In the genomic region with DNA sequence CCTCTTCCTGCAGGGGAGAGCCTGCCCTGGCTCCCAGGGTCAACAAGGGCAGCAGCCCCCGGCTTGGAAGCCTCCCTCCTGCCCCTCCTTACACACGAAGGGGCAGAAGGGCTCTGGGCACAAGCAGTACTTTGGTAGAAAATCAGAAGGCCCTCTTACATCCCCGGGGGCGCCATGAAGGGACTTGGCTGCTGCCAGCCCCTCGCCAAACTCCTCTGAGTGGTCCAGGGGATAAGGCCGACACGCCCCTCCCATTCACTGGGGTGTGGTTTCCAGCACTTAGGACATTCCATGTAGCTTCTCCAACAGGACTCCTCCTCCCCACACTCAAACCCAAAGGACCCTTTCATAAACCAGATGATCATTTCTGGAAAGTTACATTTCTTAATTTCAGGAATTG, we compare ENCODE assay signal across 2 cellular contexts.
TF ChIP-seq lines count a peak whose summit lies in the region.

No MANE protein-coding gene starts in this region.

TF ChIP-seq in GM23338, 12 proteins besides CTCF, POLR2A, EP300 and RAD21 (continues in another document):
- TF ChIP-seq CREB1 (CRISPR knock-in tag; IDR thresholded peaks at IDR 0.05; ENCODE audit: low read depth) (no peak), EZH2 (IDR thresholded peaks at IDR 0.05; ENCODE audit: low read depth, unreplicated experiment) (no peak), EZH2phosphoT487 (IDR thresholded peaks at IDR 0.05; ENCODE audit: unreplicated experiment) (no peak), ZNF331 (CRISPR knock-in tag; IDR thresholded peaks at IDR 0.05; ENCODE audit: low read depth) (no peak), STAT1 (IDR thresholded peaks at IDR 0.05; ENCODE audit: unreplicated experiment) (no peak), POLR2AphosphoS5 (IDR thresholded peaks at IDR 0.05; ENCODE audit: low read depth) (no peak), ZNF114 (CRISPR knock-in tag; IDR thresholded peaks at IDR 0.05) (no peak), JUNB (IDR thresholded peaks at IDR 0.05; ENCODE audit: unreplicated experiment) (no peak)
- TF ChIP-seq, protein P1, sequence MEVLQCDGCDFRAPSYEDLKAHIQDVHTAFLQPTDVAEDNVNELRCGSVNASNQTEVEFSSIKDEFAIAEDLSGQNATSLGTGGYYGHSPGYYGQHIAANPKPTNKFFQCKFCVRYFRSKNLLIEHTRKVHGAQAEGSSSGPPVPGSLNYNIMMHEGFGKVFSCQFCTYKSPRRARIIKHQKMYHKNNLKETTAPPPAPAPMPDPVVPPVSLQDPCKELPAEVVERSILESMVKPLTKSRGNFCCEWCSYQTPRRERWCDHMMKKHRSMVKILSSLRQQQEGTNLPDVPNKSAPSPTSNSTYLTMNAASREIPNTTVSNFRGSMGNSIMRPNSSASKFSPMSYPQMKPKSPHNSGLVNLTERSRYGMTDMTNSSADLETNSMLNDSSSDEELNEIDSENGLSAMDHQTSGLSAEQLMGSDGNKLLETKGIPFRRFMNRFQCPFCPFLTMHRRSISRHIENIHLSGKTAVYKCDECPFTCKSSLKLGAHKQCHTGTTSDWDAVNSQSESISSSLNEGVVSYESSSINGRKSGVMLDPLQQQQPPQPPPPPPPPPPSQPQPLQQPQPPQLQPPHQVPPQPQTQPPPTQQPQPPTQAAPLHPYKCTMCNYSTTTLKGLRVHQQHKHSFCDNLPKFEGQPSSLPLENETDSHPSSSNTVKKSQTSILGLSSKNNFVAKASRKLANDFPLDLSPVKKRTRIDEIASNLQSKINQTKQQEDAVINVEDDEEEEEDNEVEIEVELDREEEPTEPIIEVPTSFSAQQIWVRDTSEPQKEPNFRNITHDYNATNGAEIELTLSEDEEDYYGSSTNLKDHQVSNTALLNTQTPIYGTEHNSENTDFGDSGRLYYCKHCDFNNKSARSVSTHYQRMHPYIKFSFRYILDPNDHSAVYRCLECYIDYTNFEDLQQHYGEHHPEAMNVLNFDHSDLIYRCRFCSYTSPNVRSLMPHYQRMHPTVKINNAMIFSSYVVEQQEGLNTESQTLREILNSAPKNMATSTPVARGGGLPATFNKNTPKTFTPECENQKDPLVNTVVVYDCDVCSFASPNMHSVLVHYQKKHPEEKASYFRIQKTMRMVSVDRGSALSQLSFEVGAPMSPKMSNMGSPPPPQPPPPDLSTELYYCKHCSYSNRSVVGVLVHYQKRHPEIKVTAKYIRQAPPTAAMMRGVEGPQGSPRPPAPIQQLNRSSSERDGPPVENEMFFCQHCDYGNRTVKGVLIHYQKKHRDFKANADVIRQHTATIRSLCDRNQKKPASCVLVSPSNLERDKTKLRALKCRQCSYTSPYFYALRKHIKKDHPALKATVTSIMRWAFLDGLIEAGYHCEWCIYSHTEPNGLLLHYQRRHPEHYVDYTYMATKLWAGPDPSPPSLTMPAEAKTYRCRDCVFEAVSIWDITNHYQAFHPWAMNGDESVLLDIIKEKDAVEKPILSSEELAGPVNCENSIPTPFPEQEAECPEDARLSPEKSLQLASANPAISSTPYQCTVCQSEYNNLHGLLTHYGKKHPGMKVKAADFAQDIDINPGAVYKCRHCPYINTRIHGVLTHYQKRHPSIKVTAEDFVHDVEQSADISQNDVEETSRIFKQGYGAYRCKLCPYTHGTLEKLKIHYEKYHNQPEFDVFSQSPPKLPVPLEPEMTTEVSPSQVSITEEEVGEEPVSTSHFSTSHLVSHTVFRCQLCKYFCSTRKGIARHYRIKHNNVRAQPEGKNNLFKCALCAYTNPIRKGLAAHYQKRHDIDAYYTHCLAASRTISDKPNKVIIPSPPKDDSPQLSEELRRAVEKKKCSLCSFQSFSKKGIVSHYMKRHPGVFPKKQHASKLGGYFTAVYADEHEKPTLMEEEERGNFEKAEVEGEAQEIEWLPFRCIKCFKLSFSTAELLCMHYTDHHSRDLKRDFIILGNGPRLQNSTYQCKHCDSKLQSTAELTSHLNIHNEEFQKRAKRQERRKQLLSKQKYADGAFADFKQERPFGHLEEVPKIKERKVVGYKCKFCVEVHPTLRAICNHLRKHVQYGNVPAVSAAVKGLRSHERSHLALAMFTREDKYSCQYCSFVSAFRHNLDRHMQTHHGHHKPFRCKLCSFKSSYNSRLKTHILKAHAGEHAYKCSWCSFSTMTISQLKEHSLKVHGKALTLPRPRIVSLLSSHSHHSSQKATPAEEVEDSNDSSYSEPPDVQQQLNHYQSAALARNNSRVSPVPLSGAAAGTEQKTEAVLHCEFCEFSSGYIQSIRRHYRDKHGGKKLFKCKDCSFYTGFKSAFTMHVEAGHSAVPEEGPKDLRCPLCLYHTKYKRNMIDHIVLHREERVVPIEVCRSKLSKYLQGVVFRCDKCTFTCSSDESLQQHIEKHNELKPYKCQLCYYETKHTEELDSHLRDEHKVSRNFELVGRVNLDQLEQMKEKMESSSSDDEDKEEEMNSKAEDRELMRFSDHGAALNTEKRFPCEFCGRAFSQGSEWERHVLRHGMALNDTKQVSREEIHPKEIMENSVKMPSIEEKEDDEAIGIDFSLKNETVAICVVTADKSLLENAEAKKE (CRISPR knock-in tag; IDR thresholded peaks at IDR 0.05): no peak
- TF ChIP-seq, protein P2, sequence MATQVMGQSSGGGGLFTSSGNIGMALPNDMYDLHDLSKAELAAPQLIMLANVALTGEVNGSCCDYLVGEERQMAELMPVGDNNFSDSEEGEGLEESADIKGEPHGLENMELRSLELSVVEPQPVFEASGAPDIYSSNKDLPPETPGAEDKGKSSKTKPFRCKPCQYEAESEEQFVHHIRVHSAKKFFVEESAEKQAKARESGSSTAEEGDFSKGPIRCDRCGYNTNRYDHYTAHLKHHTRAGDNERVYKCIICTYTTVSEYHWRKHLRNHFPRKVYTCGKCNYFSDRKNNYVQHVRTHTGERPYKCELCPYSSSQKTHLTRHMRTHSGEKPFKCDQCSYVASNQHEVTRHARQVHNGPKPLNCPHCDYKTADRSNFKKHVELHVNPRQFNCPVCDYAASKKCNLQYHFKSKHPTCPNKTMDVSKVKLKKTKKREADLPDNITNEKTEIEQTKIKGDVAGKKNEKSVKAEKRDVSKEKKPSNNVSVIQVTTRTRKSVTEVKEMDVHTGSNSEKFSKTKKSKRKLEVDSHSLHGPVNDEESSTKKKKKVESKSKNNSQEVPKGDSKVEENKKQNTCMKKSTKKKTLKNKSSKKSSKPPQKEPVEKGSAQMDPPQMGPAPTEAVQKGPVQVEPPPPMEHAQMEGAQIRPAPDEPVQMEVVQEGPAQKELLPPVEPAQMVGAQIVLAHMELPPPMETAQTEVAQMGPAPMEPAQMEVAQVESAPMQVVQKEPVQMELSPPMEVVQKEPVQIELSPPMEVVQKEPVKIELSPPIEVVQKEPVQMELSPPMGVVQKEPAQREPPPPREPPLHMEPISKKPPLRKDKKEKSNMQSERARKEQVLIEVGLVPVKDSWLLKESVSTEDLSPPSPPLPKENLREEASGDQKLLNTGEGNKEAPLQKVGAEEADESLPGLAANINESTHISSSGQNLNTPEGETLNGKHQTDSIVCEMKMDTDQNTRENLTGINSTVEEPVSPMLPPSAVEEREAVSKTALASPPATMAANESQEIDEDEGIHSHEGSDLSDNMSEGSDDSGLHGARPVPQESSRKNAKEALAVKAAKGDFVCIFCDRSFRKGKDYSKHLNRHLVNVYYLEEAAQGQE (IDR thresholded peaks at IDR 0.05; ENCODE audit: unreplicated experiment): no peak

TF ChIP-seq in WTC11, 78 proteins besides CTCF, POLR2A, EP300 and RAD21:
- no peak for TF ChIP-seq MXD4 (CRISPR knock-in tag; IDR thresholded peaks at IDR 0.05; ENCODE audit: borderline replicate concordance)
- TF ChIP-seq, protein P3, sequence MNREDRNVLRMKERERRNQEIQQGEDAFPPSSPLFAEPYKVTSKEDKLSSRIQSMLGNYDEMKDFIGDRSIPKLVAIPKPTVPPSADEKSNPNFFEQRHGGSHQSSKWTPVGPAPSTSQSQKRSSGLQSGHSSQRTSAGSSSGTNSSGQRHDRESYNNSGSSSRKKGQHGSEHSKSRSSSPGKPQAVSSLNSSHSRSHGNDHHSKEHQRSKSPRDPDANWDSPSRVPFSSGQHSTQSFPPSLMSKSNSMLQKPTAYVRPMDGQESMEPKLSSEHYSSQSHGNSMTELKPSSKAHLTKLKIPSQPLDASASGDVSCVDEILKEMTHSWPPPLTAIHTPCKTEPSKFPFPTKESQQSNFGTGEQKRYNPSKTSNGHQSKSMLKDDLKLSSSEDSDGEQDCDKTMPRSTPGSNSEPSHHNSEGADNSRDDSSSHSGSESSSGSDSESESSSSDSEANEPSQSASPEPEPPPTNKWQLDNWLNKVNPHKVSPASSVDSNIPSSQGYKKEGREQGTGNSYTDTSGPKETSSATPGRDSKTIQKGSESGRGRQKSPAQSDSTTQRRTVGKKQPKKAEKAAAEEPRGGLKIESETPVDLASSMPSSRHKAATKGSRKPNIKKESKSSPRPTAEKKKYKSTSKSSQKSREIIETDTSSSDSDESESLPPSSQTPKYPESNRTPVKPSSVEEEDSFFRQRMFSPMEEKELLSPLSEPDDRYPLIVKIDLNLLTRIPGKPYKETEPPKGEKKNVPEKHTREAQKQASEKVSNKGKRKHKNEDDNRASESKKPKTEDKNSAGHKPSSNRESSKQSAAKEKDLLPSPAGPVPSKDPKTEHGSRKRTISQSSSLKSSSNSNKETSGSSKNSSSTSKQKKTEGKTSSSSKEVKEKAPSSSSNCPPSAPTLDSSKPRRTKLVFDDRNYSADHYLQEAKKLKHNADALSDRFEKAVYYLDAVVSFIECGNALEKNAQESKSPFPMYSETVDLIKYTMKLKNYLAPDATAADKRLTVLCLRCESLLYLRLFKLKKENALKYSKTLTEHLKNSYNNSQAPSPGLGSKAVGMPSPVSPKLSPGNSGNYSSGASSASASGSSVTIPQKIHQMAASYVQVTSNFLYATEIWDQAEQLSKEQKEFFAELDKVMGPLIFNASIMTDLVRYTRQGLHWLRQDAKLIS (CRISPR knock-in tag; IDR thresholded peaks at IDR 0.05; ENCODE audit: borderline replicate concordance): no peak
- TF ChIP-seq, protein P4, sequence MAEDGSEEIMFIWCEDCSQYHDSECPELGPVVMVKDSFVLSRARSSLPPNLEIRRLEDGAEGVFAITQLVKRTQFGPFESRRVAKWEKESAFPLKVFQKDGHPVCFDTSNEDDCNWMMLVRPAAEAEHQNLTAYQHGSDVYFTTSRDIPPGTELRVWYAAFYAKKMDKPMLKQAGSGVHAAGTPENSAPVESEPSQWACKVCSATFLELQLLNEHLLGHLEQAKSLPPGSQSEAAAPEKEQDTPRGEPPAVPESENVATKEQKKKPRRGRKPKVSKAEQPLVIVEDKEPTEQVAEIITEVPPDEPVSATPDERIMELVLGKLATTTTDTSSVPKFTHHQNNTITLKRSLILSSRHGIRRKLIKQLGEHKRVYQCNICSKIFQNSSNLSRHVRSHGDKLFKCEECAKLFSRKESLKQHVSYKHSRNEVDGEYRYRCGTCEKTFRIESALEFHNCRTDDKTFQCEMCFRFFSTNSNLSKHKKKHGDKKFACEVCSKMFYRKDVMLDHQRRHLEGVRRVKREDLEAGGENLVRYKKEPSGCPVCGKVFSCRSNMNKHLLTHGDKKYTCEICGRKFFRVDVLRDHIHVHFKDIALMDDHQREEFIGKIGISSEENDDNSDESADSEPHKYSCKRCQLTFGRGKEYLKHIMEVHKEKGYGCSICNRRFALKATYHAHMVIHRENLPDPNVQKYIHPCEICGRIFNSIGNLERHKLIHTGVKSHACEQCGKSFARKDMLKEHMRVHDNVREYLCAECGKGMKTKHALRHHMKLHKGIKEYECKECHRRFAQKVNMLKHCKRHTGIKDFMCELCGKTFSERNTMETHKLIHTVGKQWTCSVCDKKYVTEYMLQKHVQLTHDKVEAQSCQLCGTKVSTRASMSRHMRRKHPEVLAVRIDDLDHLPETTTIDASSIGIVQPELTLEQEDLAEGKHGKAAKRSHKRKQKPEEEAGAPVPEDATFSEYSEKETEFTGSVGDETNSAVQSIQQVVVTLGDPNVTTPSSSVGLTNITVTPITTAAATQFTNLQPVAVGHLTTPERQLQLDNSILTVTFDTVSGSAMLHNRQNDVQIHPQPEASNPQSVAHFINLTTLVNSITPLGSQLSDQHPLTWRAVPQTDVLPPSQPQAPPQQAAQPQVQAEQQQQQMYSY (CRISPR knock-in tag; IDR thresholded peaks at IDR 0.05): no peak
